ENCODE assay signal across 8 cellular contexts in the genomic region with DNA sequence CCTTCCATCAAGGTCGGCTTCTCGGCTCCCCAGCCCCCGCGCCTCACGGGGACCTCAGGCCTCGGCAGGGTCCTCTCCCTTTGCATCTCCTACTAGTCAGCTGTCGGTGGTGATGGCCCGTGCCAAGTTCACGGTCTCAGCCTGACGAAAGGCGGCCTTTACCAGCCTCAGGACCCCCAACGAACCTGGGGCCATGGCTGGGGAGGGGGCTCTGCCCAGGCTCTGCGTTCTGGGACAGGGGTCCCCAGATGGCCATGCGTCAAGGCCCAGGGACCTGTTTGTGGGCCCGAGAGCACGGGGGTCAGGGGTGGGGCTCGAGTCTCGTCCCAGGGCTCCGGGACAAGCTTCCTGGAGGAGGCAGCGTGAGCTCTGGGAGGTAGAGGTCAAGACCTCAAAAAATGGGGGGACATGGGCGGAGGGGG.
DNase-seq lines count a peak whose midpoint lies in the region; ATAC-seq and TF ChIP-seq lines count a peak whose summit lies in the region.

No MANE protein-coding gene starts in this region.

- peak overlapping the region; percentile 83 to 96 (median 92) for H3K27ac ChIP-seq in BLaER1 treated with 17β-estradiol and CSF1 and Interleukin-3, amounts not matched to agents 10 nM and 100 nM
- H3K27ac ChIP-seq in OCI-LY3 (ENCODE audit: low read length), result peak overlapping the region; percentile 67

- no peaks in the 10 kb centered on the region for H3K27me3 Mint-ChIP-seq in effector memory CD8-positive, alpha-beta T cell
- H3K27me3 Mint-ChIP-seq in nephron (ENCODE audit: low read depth), result no peaks in the 10 kb centered on the region

- no peak for ATAC-seq in effector memory CD8-positive, alpha-beta T cell (replicated peaks)
- no peak for ATAC-seq in HG03439 (IDR thresholded peaks at IDR 0.05; ENCODE audit: unreplicated experiment)
- ATAC-seq in HG03159 (IDR thresholded peaks at IDR 0.05; ENCODE audit: unreplicated experiment), result no peak

- H3K4me1 Mint-ChIP-seq in effector memory CD8-positive, alpha-beta T cell (ENCODE audit: low read depth in 2 of 2), result peaks cover 7 to 12% of the 10 kb centered on the region in 2 donors
- H3K4me1 Mint-ChIP-seq in nephron, result peaks cover 11% of the 10 kb centered on the region

- 0 out of 22 replicates have a peak, but pooled peaks cover 0 to 4% (median 0%) of the 10 kb centered on the region in 11 experiments for H3K9me3 ChIP-seq in BLaER1 treated with 17β-estradiol and CSF1 and Interleukin-3, amounts not matched to agents 10 nM and 100 nM (replicated peaks in 1 of 11)
- H3K9me3 ChIP-seq in OCI-LY3 (ENCODE audit: insufficient read depth, low read length), result no peaks in the 10 kb centered on the region

- H3K27me3 ChIP-seq in BLaER1 treated with 17β-estradiol and CSF1 and Interleukin-3, amounts not matched to agents 10 nM and 100 nM, result no peaks in the 10 kb centered on the region
- no peaks in the 10 kb centered on the region for H3K27me3 ChIP-seq in OCI-LY3 (ENCODE audit: low read depth, low read length)

- H3K36me3 ChIP-seq in BLaER1 treated with 17β-estradiol and CSF1 and Interleukin-3, amounts not matched to agents 10 nM and 100 nM, result no peaks in the 10 kb centered on the region
- no peaks in the 10 kb centered on the region for H3K36me3 ChIP-seq in OCI-LY3 (replicated peaks; ENCODE audit: low read depth, low read length)

- H3K27ac Mint-ChIP-seq in effector memory CD8-positive, alpha-beta T cell, result peak overlapping the region; percentile 15 to 91
- peak overlapping the region in 2 of 3 experiments; percentile 71 to 74 for H3K27ac Mint-ChIP-seq in nephron

- no peak for DNase-seq in effector memory CD8-positive, alpha-beta T cell
- DNase-seq in islet precursor cell, result no peak
- no peak for DNase-seq in effector CD8-positive, alpha-beta T cell (lab: John Stamatoyannopoulos, UW)

- TF ChIP-seq CTCF in OCI-LY3 (IDR thresholded peaks at IDR 0.05; ENCODE audit: low read depth, low read length) (no peak), nephron (IDR thresholded peaks at IDR 0.05; ENCODE audit: unreplicated experiment in 3 of 3) (no peak)

- peak overlapping the region; percentile 62 for H2AFZ ChIP-seq in OCI-LY3 (ENCODE audit: low read depth, low read length)

- no peaks in the 10 kb centered on the region for H3K36me3 Mint-ChIP-seq in effector memory CD8-positive, alpha-beta T cell (ENCODE audit: insufficient read depth)
- no peaks in the 10 kb centered on the region for H3K36me3 Mint-ChIP-seq in nephron (ENCODE audit: low read depth)

- no peaks in the 10 kb centered on the region for H3K9me3 Mint-ChIP-seq in effector memory CD8-positive, alpha-beta T cell
- H3K9me3 Mint-ChIP-seq in nephron, result no peaks in the 10 kb centered on the region

- H3K4me1 ChIP-seq in BLaER1 treated with 17β-estradiol and CSF1 and Interleukin-3, amounts not matched to agents 10 nM and 100 nM, result peaks cover 12 to 22% (median 19%) of the 10 kb centered on the region in 10 experiments
- H3K4me1 ChIP-seq in OCI-LY3 (ENCODE audit: low read length), result peaks cover 9% of the 10 kb centered on the region

- no peaks in the 10 kb centered on the region for H4K20me1 ChIP-seq in BLaER1 treated with 17β-estradiol and CSF1 and Interleukin-3, amounts not matched to agents 10 nM and 100 nM
- no peaks in the 10 kb centered on the region for H4K20me1 ChIP-seq in OCI-LY3 (ENCODE audit: insufficient read depth, low read length)

- peak overlapping the region; percentile 41 to 64 (median 52) for H3K4me3 ChIP-seq in BLaER1 treated with 17β-estradiol and CSF1 and Interleukin-3, amounts not matched to agents 10 nM and 100 nM
- H3K4me3 ChIP-seq in OCI-LY3 (ENCODE audit: low read length), result peak overlapping the region; percentile 90

- peak overlapping the region; percentile 72 to 80 for H3K4me3 Mint-ChIP-seq in effector memory CD8-positive, alpha-beta T cell
- H3K4me3 Mint-ChIP-seq in nephron, result peak overlapping the region; percentile 77 to 82 (median 80)

- H3K79me2 ChIP-seq in OCI-LY3 (ENCODE audit: low read length), result peaks cover 4% of the 10 kb centered on the region; the same call in 1 of the 2 replicates

- peak overlapping the region; percentile 77 to 93 (median 90) for H3K4me2 ChIP-seq in BLaER1 treated with 17β-estradiol and CSF1 and Interleukin-3, amounts not matched to agents 10 nM and 100 nM
- H3K4me2 ChIP-seq in OCI-LY3 (ENCODE audit: low read length), result peak overlapping the region; percentile 95

- peak overlapping the region; percentile 80 to 91 (median 88) for H3K9ac ChIP-seq in BLaER1 treated with 17β-estradiol and CSF1 and Interleukin-3, amounts not matched to agents 10 nM and 100 nM
- peak overlapping the region; percentile 94 for H3K9ac ChIP-seq in OCI-LY3 (ENCODE audit: low read length)
